ENCODE assay signal across 8 cellular contexts in the genomic region with DNA sequence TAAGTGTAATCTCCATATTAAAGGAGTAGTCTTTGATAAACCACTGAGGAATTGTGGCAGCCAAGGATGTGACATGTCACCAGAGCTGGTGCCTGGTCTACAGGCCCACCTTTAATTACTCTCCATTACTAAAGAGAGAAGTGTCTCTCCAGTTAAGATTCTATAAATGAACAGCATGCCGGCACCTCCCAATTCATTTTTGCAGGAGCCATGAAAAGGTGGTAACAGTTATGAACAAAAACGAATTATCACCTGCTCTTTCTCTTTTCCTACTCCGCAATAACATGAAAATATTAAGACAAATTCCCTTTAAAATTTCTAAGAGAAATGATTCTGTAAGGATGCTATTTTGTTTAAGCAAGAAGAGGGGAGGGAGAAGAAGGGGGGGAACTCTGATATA.
"Had no signal": no experiment of that assay in that cellular context is flagged by ENCODE, and none has a peak within 500 bp of the region (broad histone marks: within the 10 kb centered on the region; RNA-seq: fewer than 3 reads in every experiment).

No MANE protein-coding gene starts in this region.

- H3K4me1 ChIP-seq: HAP-1 had no signal

- DNase-seq: HFFc6, IMR-90, KBM-7 had no signal

- H3K9me3 ChIP-seq: HAP-1 had no signal

- H3K9ac ChIP-seq: KMS-11 had no signal

- H3K4me3 ChIP-seq: GM23338, HAP-1 had no signal

- H3K36me3 ChIP-seq: HAP-1 had no signal

- H2AFZ ChIP-seq: GM23338 had no signal

- H3K4me2 ChIP-seq: GM23338, KMS-11 had no signal

- ATAC-seq: HCT116 had no signal

- H3K27ac ChIP-seq: KMS-11 had no signal

- FAIRE-seq: HTR-8/SVneo had no signal
